8 cellular contexts compared by ENCODE assay signal in genomic region chr7:91852263-91852741, GRCh38. TPM values are rescaled to one million over a fixed set of nuclear protein-coding genes. Genes with fewer than 3 reads are reported as not detected.
A peak's percentile ranks its signal among the peaks of the same experiment; 100 is the strongest.
DNase-seq lines count a peak whose midpoint lies in the region; ATAC-seq and TF ChIP-seq lines count a peak whose summit lies in the region.

No MANE protein-coding gene starts in this region.

- TF ChIP-seq CTCF in nephron progenitor cell (IDR thresholded peaks at IDR 0.05), result no peak

- no peak overlapping the region for H3K27ac Mint-ChIP-seq in nephron progenitor cell

- H3K9me3 Mint-ChIP-seq in nephron progenitor cell, result peaks cover 53% of the 10 kb centered on the region

- ATAC-seq in GM18502 (IDR thresholded peaks at IDR 0.05; ENCODE audit: poor library complexity, unreplicated experiment) (peak; percentile 86), HG02973 (IDR thresholded peaks at IDR 0.05; ENCODE audit: unreplicated experiment) (peak; percentile 74)

- in situ Hi-C loops in SK-MEL-5 (cut with HindIII; ENCODE audit: low pct_unique_long_range_greater_than_20kb, low sequenced_read_pairs), result no loop called here

- peaks cover 50% of the 10 kb centered on the region for H3K36me3 Mint-ChIP-seq in nephron progenitor cell (ENCODE audit: low read depth)

- no peaks in the 10 kb centered on the region for H3K4me1 Mint-ChIP-seq in nephron progenitor cell

- H3K27me3 Mint-ChIP-seq in nephron progenitor cell (ENCODE audit: low read depth, poor library complexity), result peaks cover 3% of the 10 kb centered on the region

- no peak overlapping the region for H3K4me3 Mint-ChIP-seq in nephron progenitor cell

- DNase-seq in SK-MEL-5 (ENCODE audit: low read depth, low spot score) (peak; percentile 83), myocyte (ENCODE audit: low read depth) (peak; percentile 7), NCI-H524 treated with DMSO at 0.1 percent for 48 hours (lab: John Stamatoyannopoulos, UW) (no peak), nephron progenitor cell (no peak), NCI-H2227 treated with DMSO at 0.1 percent for 48 hours (lab: John Stamatoyannopoulos, UW) (no peak)
- DNase-seq in effector CD8-positive, alpha-beta T cell (lab: John Stamatoyannopoulos, UW), result no peak

RNA-seq across cellular contexts. Expression of gene MTERF1, which starts 28.2 kb away (rescaled TPM):
- total RNA-seq in SK-MEL-5 (2014; rRNA removed; shearing (Covaris generic)), result 32.1 and 35.6 TPM in 2 replicates
- polyA plus RNA-seq in SK-MEL-5 (2015; cell fraction: cytosol; rRNA removed), result 15.2 and 17.5 TPM in 2 replicates
- 55.9 and 101 TPM in 2 replicates for polyA plus RNA-seq in SK-MEL-5 (2015; cell fraction: nucleus; rRNA removed)
- 10.2 and 13.2 TPM in 2 replicates for total RNA-seq in myocyte
- polyA plus RNA-seq in myocyte (2012), result 4.4 TPM

Comparison
In these comparisons a context has a peak if more than half of its experiments do, and no peak if none do; other contexts are left out.
1. DNase-seq: peak in SK-MEL-5 (single experiment) and myocyte (single experiment); none in effector CD8-positive, alpha-beta T cell (single experiment), NCI-H524 treated with DMSO at 0.1 percent for 48 hours (single experiment), nephron progenitor cell (single experiment) and NCI-H2227 treated with DMSO at 0.1 percent for 48 hours (single experiment).